In the genomic region with DNA sequence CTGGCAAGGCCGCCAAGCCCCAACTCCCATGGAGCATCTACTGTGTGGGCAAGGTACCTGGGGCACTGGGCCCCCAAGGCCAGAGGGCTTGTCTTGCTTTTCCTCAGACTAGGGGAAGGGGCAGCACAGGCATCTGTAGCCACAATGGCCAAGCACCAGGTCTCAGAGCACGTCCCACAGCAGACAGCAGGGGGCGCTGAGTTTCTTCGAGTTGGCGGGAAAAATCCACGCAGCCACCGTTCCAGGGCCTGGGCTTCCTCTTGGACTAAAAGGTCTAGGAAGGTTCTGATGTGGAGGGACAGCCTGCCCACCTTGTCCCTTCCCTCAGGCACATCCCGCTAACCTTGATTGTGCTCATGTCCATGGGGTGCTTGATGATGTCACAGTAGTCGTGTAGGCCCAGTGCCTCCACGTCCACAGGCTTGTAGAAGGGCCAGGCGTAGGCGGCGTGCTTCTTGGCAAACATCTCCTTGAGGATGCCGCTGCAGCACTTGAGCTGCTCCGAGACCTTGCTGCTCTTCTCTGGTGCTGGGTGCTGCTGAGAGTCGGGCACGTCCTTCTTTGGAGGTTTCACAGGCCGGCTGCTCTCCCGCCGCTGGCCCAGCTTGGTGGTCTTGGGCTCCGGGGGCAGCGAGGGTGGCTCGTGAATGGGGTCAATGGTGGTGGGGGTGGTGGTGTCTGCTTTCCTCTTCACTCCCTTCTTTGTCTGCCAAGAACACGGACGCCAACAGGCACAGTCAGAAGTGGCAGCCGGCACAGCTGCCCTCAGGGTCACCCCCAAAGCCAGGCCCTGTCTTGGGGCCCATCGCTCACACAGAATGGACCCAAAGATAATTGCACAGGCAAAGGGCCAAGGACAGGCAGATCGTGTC, we compare ENCODE assay signal across 8 cellular contexts. TPM values are rescaled to one million over a fixed set of nuclear protein-coding genes. Genes with fewer than 3 reads are reported as not detected.
DNase-seq lines count a peak whose midpoint lies in the region; ATAC-seq and TF ChIP-seq lines count a peak whose summit lies in the region.

No MANE protein-coding gene starts in this region.

- H3K23ac ChIP-seq in neuronal stem cell (ENCODE audit: low read depth, low read length, poor library complexity): peak overlapping the region; percentile 80

- no peaks in the 10 kb centered on the region for H3K9me3 ChIP-seq in GM23248 (ENCODE audit: low read depth)
- no peaks in the 10 kb centered on the region for H3K9me3 ChIP-seq in Peyer's patch
- H3K9me3 ChIP-seq in neuronal stem cell (replicated peaks in 1 of 2; ENCODE audit: control insufficient read depth in 2 of 2, insufficient read depth in 1 of 2, low read depth in 1 of 2, low read length in 2 of 2): no peaks in the 10 kb centered on the region
- H3K9me3 ChIP-seq in stomach smooth muscle (ENCODE audit: control insufficient read depth in 2 of 2, low read length in 2 of 2): no peaks in the 10 kb centered on the region

- H3K27me3 ChIP-seq in GM23248 (replicated peaks; ENCODE audit: insufficient read depth) (no peaks in the 10 kb centered on the region), Peyer's patch (no peaks in the 10 kb centered on the region), neuronal stem cell (ENCODE audit: control insufficient read depth in 3 of 3, insufficient read depth in 3 of 3, low read depth in 1 of 3, low read length in 3 of 3) (no peaks in the 10 kb centered on the region), stomach smooth muscle (ENCODE audit: control insufficient read depth in 1 of 2, insufficient read depth in 2 of 2, low read length in 2 of 2) (no peaks in the 10 kb centered on the region)

- no peak overlapping the region for H4K8ac ChIP-seq in neuronal stem cell (ENCODE audit: low read depth, low read length)

- H3K27ac ChIP-seq in GM23248: 0 out of 2 replicates have a peak overlapping the region, but pooled peaks have one; percentile 4
- H3K27ac ChIP-seq in Peyer's patch: peak overlapping the region; percentile 6 to 81 (median 54)
- H3K27ac ChIP-seq in neuronal stem cell (replicated peaks; ENCODE audit: low read length): no peak overlapping the region
- H3K27ac ChIP-seq in stomach smooth muscle (ENCODE audit: low read length): peak overlapping the region; percentile 80

- H3K9me2 ChIP-seq in GM23248 (ENCODE audit: insufficient read depth): no peaks in the 10 kb centered on the region

- H3K9ac ChIP-seq in GM23248 (no peak overlapping the region), neuronal stem cell (ENCODE audit: low read depth, low read length, poor library complexity) (no peak overlapping the region), stomach smooth muscle (ENCODE audit: low read length in 2 of 2) (peak overlapping the region in 1 of 2 donors; percentile 74)

- H4K20me1 ChIP-seq in GM23248 (ENCODE audit: insufficient read depth): peaks cover 18% of the 10 kb centered on the region; the same call in 1 of the 2 replicates

- H3K4me2 ChIP-seq in GM23248 (ENCODE audit: unreplicated experiment) (no peak overlapping the region), neuronal stem cell (ENCODE audit: insufficient read depth, low read length, poor library complexity, severe bottlenecking) (no peak overlapping the region)

- H3K4me1 ChIP-seq in GM23248 (ENCODE audit: insufficient read depth) (peaks cover 13% of the 10 kb centered on the region), Peyer's patch (peaks cover 0 to 37% (median 0%) of the 10 kb centered on the region in 4 donors), neuronal stem cell (ENCODE audit: control insufficient read depth in 2 of 2, insufficient read depth in 1 of 2, low read depth in 1 of 2, low read length in 2 of 2) (peaks cover 0 to 1% of the 10 kb centered on the region in 2 donors), stomach smooth muscle (ENCODE audit: control insufficient read depth, insufficient read depth, low read length) (peaks cover 49% of the 10 kb centered on the region)

- peaks cover 25% of the 10 kb centered on the region for H3F3A ChIP-seq in GM23248 (ENCODE audit: insufficient read depth)

- in situ Hi-C loops in GM23248 (cut with MboI): no loop called here

- H2BK5ac ChIP-seq in neuronal stem cell (ENCODE audit: low read length): peak overlapping the region; percentile 17

- peaks cover 23% of the 10 kb centered on the region for H3K79me1 ChIP-seq in neuronal stem cell (ENCODE audit: low read depth, low read length)

- H3K4ac ChIP-seq in neuronal stem cell (ENCODE audit: low read length): no peak overlapping the region

- TF ChIP-seq CTCF in Peyer's patch (IDR thresholded peaks at IDR 0.05) (peak; percentile 71 to 83 (median 74)), foreskin fibroblast (IDR thresholded peaks at IDR 0.05; ENCODE audit: low read depth, low read length) (peak; percentile 82)

- peaks cover 97% of the 10 kb centered on the region for H3K79me2 ChIP-seq in GM23248 (ENCODE audit: insufficient read depth)

- no peak overlapping the region for H3K14ac ChIP-seq in neuronal stem cell (ENCODE audit: low read length)

- peaks cover 58% of the 10 kb centered on the region for H3K36me3 ChIP-seq in GM23248 (ENCODE audit: low read depth)
- peaks cover 0 to 82% (median 0%) of the 10 kb centered on the region in 3 donors for H3K36me3 ChIP-seq in Peyer's patch
- peaks cover 74 to 98% of the 10 kb centered on the region in 2 donors for H3K36me3 ChIP-seq in neuronal stem cell (replicated peaks in 1 of 2; ENCODE audit: control insufficient read depth in 2 of 2, insufficient read depth in 2 of 2, low read length in 2 of 2)
- H3K36me3 ChIP-seq in stomach smooth muscle (ENCODE audit: control insufficient read depth in 2 of 2, insufficient read depth in 2 of 2, low read length in 2 of 2): peaks cover 36 to 56% of the 10 kb centered on the region in 2 donors

- H2BK120ac ChIP-seq in neuronal stem cell (ENCODE audit: low read depth, low read length): no peak overlapping the region

- H2BK12ac ChIP-seq in neuronal stem cell (ENCODE audit: low read length): peak overlapping the region; percentile 53

- no peak for ATAC-seq in HG03280 (IDR thresholded peaks at IDR 0.05; ENCODE audit: unreplicated experiment)

- H2AK5ac ChIP-seq in neuronal stem cell (ENCODE audit: low read depth, low read length): no peak overlapping the region

- H3K4me3 ChIP-seq in GM23248 (no peak overlapping the region), Peyer's patch (no peak overlapping the region), foreskin fibroblast (ENCODE audit: low read depth in 1 of 2, low read length in 2 of 2) (no peak overlapping the region), neuronal stem cell (ENCODE audit: low read length in 2 of 2) (no peak overlapping the region), stomach smooth muscle (ENCODE audit: low read length in 2 of 2) (no peak overlapping the region)

- DNase-seq in AG08396 (ENCODE audit: low spot score): peak; percentile 65
- DNase-seq in GM23248: peak; percentile 78
- DNase-seq in Peyer's patch: peak; percentile 74 to 88 (median 80)
- peak; percentile 48 to 56 for DNase-seq in activated T-helper 1 cell treated with anti-CD3 and anti-CD28 coated beads, Interleukin-2, amount 50 U/mL, for 16 hours (ENCODE audit: low read depth in 1 of 2, low spot score in 1 of 2)
- peak; percentile 34 to 80 for DNase-seq in foreskin fibroblast
- peak; percentile 68 for DNase-seq in neuronal stem cell (ENCODE audit: low spot score)

- H4K91ac ChIP-seq in neuronal stem cell (ENCODE audit: low read depth, low read length, poor library complexity): no peak overlapping the region

- no peak overlapping the region for H2BK15ac ChIP-seq in neuronal stem cell (ENCODE audit: low read length)

- WGBS in GM23248 (ENCODE audit: low coverage in 1 of 2, low lambda C conversion rate in 2 of 2, missing lambda C conversion rate in 2 of 2), 2 experiments: 79 to 84% methylated on average over 26 to 28 of the region's 28 CpGs
- no CpG with 5 or more reads among the region's 28 CpGs for WGBS in neuronal stem cell (ENCODE audit: extremely low coverage in 2 of 2, insufficient read length in 2 of 2, insufficient replicate concordance in 1 of 2), 2 donors

- TF ChIP-seq POLR2A in Peyer's patch (IDR thresholded peaks at IDR 0.05): no peak

- H2AFZ ChIP-seq in GM23248: no peak overlapping the region
- no peak overlapping the region for H2AFZ ChIP-seq in neuronal stem cell (ENCODE audit: low read length)

- H3K18ac ChIP-seq in neuronal stem cell (ENCODE audit: low read length): no peak overlapping the region

RNA-seq across cellular contexts. Expression of a gene that starts 32.0 kb away (rescaled TPM):
- total RNA-seq in GM23248 (2014; rRNA removed; shearing (Covaris generic)): not detected in 2 replicates
- not detected in 2 replicates for polyA plus RNA-seq in GM23248 (2016; fragmentation: Nextera tagmentation; extraction: Ambion mirVana)
- total RNA-seq in Peyer's patch: not detected
- polyA plus RNA-seq in neuronal stem cell (2013, experiment 1 of 2): 1.1 TPM
- 1.1 TPM for polyA plus RNA-seq in neuronal stem cell (2013, experiment 2 of 2)
